Comparison of ENCODE assay signal across 1 cellular context in the genomic region with DNA sequence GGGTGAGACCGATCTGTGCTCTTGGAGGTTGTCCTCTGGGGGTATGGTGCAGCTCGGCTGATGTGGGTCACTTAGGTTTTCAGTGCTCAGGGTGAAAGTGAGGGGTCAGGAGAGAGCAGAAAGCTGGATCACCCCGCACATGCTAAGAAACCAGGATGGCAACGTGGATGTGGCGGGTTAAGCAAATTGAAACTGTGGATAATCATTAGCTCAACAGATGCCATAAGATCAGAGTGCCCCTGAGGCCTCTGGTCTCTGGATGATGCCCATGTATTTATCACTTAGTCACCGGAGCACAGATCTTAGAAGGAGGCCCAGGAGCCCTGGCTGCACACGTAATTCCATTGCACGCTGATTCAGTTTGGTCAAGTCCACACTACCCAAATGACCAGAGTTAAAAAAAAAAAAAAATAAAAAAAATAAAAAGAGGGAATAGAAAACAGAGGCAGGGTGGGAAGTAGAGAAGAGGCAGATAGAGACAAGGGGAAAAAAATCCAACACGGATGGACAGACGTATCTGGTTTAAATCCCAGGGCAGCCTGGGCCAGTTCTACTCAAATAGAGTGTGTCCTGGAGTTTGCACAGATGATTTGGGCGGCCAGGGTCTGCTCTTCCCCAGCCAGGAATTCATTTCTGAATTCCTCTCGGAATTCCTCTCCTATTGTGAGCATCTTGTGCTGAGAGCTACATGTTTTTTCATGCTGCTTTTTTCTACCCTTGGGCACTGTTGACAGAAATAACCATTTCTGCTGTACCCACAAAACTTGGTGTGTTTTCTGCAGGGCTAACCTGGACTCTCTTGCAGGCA.
TF ChIP-seq lines count a peak whose summit lies in the region.

No MANE protein-coding gene starts in this region.

TF ChIP-seq in GM23338, 12 proteins besides CTCF, POLR2A, EP300 and RAD21 (continued from another document):
- TF ChIP-seq, protein P1, sequence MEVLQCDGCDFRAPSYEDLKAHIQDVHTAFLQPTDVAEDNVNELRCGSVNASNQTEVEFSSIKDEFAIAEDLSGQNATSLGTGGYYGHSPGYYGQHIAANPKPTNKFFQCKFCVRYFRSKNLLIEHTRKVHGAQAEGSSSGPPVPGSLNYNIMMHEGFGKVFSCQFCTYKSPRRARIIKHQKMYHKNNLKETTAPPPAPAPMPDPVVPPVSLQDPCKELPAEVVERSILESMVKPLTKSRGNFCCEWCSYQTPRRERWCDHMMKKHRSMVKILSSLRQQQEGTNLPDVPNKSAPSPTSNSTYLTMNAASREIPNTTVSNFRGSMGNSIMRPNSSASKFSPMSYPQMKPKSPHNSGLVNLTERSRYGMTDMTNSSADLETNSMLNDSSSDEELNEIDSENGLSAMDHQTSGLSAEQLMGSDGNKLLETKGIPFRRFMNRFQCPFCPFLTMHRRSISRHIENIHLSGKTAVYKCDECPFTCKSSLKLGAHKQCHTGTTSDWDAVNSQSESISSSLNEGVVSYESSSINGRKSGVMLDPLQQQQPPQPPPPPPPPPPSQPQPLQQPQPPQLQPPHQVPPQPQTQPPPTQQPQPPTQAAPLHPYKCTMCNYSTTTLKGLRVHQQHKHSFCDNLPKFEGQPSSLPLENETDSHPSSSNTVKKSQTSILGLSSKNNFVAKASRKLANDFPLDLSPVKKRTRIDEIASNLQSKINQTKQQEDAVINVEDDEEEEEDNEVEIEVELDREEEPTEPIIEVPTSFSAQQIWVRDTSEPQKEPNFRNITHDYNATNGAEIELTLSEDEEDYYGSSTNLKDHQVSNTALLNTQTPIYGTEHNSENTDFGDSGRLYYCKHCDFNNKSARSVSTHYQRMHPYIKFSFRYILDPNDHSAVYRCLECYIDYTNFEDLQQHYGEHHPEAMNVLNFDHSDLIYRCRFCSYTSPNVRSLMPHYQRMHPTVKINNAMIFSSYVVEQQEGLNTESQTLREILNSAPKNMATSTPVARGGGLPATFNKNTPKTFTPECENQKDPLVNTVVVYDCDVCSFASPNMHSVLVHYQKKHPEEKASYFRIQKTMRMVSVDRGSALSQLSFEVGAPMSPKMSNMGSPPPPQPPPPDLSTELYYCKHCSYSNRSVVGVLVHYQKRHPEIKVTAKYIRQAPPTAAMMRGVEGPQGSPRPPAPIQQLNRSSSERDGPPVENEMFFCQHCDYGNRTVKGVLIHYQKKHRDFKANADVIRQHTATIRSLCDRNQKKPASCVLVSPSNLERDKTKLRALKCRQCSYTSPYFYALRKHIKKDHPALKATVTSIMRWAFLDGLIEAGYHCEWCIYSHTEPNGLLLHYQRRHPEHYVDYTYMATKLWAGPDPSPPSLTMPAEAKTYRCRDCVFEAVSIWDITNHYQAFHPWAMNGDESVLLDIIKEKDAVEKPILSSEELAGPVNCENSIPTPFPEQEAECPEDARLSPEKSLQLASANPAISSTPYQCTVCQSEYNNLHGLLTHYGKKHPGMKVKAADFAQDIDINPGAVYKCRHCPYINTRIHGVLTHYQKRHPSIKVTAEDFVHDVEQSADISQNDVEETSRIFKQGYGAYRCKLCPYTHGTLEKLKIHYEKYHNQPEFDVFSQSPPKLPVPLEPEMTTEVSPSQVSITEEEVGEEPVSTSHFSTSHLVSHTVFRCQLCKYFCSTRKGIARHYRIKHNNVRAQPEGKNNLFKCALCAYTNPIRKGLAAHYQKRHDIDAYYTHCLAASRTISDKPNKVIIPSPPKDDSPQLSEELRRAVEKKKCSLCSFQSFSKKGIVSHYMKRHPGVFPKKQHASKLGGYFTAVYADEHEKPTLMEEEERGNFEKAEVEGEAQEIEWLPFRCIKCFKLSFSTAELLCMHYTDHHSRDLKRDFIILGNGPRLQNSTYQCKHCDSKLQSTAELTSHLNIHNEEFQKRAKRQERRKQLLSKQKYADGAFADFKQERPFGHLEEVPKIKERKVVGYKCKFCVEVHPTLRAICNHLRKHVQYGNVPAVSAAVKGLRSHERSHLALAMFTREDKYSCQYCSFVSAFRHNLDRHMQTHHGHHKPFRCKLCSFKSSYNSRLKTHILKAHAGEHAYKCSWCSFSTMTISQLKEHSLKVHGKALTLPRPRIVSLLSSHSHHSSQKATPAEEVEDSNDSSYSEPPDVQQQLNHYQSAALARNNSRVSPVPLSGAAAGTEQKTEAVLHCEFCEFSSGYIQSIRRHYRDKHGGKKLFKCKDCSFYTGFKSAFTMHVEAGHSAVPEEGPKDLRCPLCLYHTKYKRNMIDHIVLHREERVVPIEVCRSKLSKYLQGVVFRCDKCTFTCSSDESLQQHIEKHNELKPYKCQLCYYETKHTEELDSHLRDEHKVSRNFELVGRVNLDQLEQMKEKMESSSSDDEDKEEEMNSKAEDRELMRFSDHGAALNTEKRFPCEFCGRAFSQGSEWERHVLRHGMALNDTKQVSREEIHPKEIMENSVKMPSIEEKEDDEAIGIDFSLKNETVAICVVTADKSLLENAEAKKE (CRISPR knock-in tag; IDR thresholded peaks at IDR 0.05): no peak
- TF ChIP-seq POLR2AphosphoS5 (IDR thresholded peaks at IDR 0.05; ENCODE audit: low read depth) (no peak), JUNB (IDR thresholded peaks at IDR 0.05; ENCODE audit: unreplicated experiment) (no peak), EZH2phosphoT487 (IDR thresholded peaks at IDR 0.05; ENCODE audit: unreplicated experiment) (no peak), NANOG (IDR thresholded peaks at IDR 0.05; ENCODE audit: borderline replicate concordance) (no peak)
- TF ChIP-seq, protein P2, sequence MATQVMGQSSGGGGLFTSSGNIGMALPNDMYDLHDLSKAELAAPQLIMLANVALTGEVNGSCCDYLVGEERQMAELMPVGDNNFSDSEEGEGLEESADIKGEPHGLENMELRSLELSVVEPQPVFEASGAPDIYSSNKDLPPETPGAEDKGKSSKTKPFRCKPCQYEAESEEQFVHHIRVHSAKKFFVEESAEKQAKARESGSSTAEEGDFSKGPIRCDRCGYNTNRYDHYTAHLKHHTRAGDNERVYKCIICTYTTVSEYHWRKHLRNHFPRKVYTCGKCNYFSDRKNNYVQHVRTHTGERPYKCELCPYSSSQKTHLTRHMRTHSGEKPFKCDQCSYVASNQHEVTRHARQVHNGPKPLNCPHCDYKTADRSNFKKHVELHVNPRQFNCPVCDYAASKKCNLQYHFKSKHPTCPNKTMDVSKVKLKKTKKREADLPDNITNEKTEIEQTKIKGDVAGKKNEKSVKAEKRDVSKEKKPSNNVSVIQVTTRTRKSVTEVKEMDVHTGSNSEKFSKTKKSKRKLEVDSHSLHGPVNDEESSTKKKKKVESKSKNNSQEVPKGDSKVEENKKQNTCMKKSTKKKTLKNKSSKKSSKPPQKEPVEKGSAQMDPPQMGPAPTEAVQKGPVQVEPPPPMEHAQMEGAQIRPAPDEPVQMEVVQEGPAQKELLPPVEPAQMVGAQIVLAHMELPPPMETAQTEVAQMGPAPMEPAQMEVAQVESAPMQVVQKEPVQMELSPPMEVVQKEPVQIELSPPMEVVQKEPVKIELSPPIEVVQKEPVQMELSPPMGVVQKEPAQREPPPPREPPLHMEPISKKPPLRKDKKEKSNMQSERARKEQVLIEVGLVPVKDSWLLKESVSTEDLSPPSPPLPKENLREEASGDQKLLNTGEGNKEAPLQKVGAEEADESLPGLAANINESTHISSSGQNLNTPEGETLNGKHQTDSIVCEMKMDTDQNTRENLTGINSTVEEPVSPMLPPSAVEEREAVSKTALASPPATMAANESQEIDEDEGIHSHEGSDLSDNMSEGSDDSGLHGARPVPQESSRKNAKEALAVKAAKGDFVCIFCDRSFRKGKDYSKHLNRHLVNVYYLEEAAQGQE (IDR thresholded peaks at IDR 0.05; ENCODE audit: unreplicated experiment): no peak
TF ChIP-seq in GM23338: peak in this region for 0.
